ENCODE assay signal across 1 cellular context in the genomic region with DNA sequence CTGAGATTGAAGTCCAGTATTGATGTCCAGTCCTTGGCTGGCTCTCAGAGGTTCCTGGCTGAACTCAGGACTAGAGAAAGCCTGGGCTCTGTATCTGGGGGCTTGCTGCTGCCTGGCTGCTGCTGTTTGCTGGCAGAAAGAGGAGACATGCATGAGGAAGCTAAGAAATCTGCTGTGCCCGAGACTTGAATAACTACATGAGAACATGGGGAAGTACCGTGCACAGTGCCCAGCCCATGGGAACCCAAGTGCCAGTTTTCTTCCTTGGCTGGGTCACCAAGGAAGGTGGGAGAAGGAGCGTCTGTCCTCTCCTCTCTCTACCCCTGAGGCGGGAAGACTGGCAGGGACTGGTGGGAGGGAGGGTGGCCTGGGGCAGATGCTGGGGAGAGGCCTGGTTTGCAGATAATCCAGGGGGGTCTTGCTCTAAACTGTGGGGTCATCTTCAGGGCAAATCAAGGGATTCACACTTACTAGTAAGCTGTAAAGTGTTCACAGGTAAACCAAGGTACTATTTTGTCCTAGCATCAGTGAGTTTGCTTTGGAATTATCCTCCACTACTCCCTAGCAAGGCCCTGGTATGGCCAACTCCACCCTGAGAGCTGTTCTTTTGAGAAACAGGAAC.
TF ChIP-seq lines count a peak whose summit lies in the region.

No MANE protein-coding gene starts in this region.

TF ChIP-seq in HCT116, 20 proteins besides CTCF, POLR2A, EP300 and RAD21 (continued from another document):
- TF ChIP-seq, protein P1, sequence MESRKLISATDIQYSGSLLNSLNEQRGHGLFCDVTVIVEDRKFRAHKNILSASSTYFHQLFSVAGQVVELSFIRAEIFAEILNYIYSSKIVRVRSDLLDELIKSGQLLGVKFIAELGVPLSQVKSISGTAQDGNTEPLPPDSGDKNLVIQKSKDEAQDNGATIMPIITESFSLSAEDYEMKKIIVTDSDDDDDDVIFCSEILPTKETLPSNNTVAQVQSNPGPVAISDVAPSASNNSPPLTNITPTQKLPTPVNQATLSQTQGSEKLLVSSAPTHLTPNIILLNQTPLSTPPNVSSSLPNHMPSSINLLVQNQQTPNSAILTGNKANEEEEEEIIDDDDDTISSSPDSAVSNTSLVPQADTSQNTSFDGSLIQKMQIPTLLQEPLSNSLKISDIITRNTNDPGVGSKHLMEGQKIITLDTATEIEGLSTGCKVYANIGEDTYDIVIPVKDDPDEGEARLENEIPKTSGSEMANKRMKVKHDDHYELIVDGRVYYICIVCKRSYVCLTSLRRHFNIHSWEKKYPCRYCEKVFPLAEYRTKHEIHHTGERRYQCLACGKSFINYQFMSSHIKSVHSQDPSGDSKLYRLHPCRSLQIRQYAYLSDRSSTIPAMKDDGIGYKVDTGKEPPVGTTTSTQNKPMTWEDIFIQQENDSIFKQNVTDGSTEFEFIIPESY (IDR thresholded peaks at IDR 0.05; ENCODE audit: extremely low read depth, insufficient replicate concordance, low read length) = no peak
- no peak for TF ChIP-seq SRF (IDR thresholded peaks at IDR 0.05; ENCODE audit: low read depth)
- no peak for TF ChIP-seq EGR1 (IDR thresholded peaks at IDR 0.05; ENCODE audit: low read depth)
- no peak for TF ChIP-seq FOSL1 (IDR thresholded peaks at IDR 0.05; ENCODE audit: low read depth)
- TF ChIP-seq, protein P2, sequence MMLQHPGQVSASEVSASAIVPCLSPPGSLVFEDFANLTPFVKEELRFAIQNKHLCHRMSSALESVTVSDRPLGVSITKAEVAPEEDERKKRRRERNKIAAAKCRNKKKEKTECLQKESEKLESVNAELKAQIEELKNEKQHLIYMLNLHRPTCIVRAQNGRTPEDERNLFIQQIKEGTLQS (IDR thresholded peaks at IDR 0.05) = no peak
- no peak for TF ChIP-seq ZFX (IDR thresholded peaks at IDR 0.05)
- no peak for TF ChIP-seq SIN3A (IDR thresholded peaks at IDR 0.05; ENCODE audit: low read depth)
- no peak for TF ChIP-seq YY1 (IDR thresholded peaks at IDR 0.05; ENCODE audit: extremely low read depth, insufficient replicate concordance, low read depth, low read length)
- no peak for TF ChIP-seq JUND (IDR thresholded peaks at IDR 0.05)
- TF ChIP-seq POLR2AphosphoS5 (IDR thresholded peaks at IDR 0.05; ENCODE audit: low read depth, low read length) = no peak
- no peak for TF ChIP-seq SP1 (IDR thresholded peaks at IDR 0.05; ENCODE audit: low read depth)
